ENCODE assay signal across 2 cellular contexts in genomic region chr3:195188530-195188917, GRCh38.
TF ChIP-seq lines count a peak whose summit lies in the region.

No MANE protein-coding gene starts in this region.

TF ChIP-seq in HCT116, 20 proteins besides CTCF, POLR2A, EP300 and RAD21 (continued from another document):
- TF ChIP-seq ZBTB33 (IDR thresholded peaks at IDR 0.05; ENCODE audit: extremely low read depth, insufficient replicate concordance, low read length) (no peak), SP1 (IDR thresholded peaks at IDR 0.05; ENCODE audit: low read depth) (no peak), ATF3 (IDR thresholded peaks at IDR 0.05) (no peak), EZH2 (IDR thresholded peaks at IDR 0.05) (no peak), ZFX (IDR thresholded peaks at IDR 0.05) (no peak), EZH2phosphoT487 (IDR thresholded peaks at IDR 0.05; ENCODE audit: borderline replicate concordance) (no peak), FOSL1 (IDR thresholded peaks at IDR 0.05; ENCODE audit: low read depth) (no peak), SRF (IDR thresholded peaks at IDR 0.05; ENCODE audit: low read depth) (no peak), REST (IDR thresholded peaks at IDR 0.05; ENCODE audit: low read depth) (no peak), CEBPB (IDR thresholded peaks at IDR 0.05; ENCODE audit: low read depth) (no peak), YY1 (IDR thresholded peaks at IDR 0.05; ENCODE audit: extremely low read depth, insufficient replicate concordance, low read depth, low read length) (no peak), TCF7L2 (IDR thresholded peaks at IDR 0.05; ENCODE audit: borderline replicate concordance, extremely low read depth, insufficient read depth, insufficient read length) (no peak), CBX3 (IDR thresholded peaks at IDR 0.05; ENCODE audit: low read depth) (no peak), ZNF274 (IDR thresholded peaks at IDR 0.05; ENCODE audit: low read depth, low read length) (no peak)
- TF ChIP-seq, protein P1, sequence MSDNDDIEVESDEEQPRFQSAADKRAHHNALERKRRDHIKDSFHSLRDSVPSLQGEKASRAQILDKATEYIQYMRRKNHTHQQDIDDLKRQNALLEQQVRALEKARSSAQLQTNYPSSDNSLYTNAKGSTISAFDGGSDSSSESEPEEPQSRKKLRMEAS (IDR thresholded peaks at IDR 0.05), result no peak

TF ChIP-seq in SK-N-SH treated with all-trans-retinoic acid at 6 μM for 48 hours, 23 proteins besides CTCF, POLR2A, EP300 and RAD21 (continued from another document):
- TF ChIP-seq TSHZ2 (CRISPR knock-in tag; IDR thresholded peaks at IDR 0.05), result no peak
- TF ChIP-seq RARB (CRISPR knock-in tag; IDR thresholded peaks at IDR 0.05), result no peak
- no peak for TF ChIP-seq ZNF565 (CRISPR knock-in tag; conservative IDR thresholded peaks at IDR 0.05; ENCODE audit: low read depth)
- no peak for TF ChIP-seq POU6F1 (CRISPR knock-in tag; IDR thresholded peaks at IDR 0.05; ENCODE audit: borderline replicate concordance, low read depth)
- TF ChIP-seq ZFP30 (CRISPR knock-in tag; IDR thresholded peaks at IDR 0.05), result no peak
- TF ChIP-seq, protein P2, sequence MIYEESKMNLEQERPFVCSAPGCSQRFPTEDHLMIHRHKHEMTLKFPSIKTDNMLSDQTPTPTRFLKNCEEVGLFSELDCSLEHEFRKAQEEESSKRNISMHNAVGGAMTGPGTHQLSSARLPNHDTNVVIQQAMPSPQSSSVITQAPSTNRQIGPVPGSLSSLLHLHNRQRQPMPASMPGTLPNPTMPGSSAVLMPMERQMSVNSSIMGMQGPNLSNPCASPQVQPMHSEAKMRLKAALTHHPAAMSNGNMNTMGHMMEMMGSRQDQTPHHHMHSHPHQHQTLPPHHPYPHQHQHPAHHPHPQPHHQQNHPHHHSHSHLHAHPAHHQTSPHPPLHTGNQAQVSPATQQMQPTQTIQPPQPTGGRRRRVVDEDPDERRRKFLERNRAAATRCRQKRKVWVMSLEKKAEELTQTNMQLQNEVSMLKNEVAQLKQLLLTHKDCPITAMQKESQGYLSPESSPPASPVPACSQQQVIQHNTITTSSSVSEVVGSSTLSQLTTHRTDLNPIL (CRISPR knock-in tag; IDR thresholded peaks at IDR 0.05; ENCODE audit: low read depth), result no peak
TF ChIP-seq in SK-N-SH treated with all-trans-retinoic acid at 6 μM for 48 hours: peak in this region for 0.
